Comparison of ENCODE assay signal across 9 cellular contexts in genomic region chr22:30291334-30291892, GRCh38. TPM values are rescaled to one million over a fixed set of nuclear protein-coding genes. Genes with fewer than 3 reads are reported as not detected.
DNase-seq lines count a peak whose midpoint lies in the region; ATAC-seq and TF ChIP-seq lines count a peak whose summit lies in the region.
"Had no signal": no experiment of that assay in that cellular context is flagged by ENCODE, and none has a peak within 500 bp of the region (broad histone marks: within the 10 kb centered on the region; RNA-seq: fewer than 3 reads in every experiment).

No MANE protein-coding gene starts in this region.

- ATAC-seq in activated B cell treated with CpG ODN at 0.5 μM for 24 hours (ENCODE audit: low read depth) (no peak), right lobe of liver (no peak), HG03354 (IDR thresholded peaks at IDR 0.05; ENCODE audit: poor library complexity, severe bottlenecking, unreplicated experiment) (no peak), GM19467 (IDR thresholded peaks at IDR 0.05; ENCODE audit: unreplicated experiment) (no peak)
- no peak for ATAC-seq in stimulated activated naive B cell treated with anti-CD40 and anti-IgM and Interleukin-4, amounts not matched to agents 10 μg/mL and 1 μg/mL and 100 μg/mL, for 72 hours (replicated peaks)

- CTCF ChIA-PET in activated B cell treated with CpG ODN at 0.5 μM for 24 hours (lab: Charles Lee) = interaction anchor here (1.2 to 7.8 kb wide), 3 partner anchors 12 to 183 kb away, joined by 3 to 275 read pairs (median 83); partner anchors contain the start of gene RNF215

- H3K27me3 Mint-ChIP-seq in HFFc6 (ENCODE audit: insufficient read depth) (peaks cover 5% of the 10 kb centered on the region), activated B cell treated with CpG ODN at 0.5 μM for 24 hours (no peaks in the 10 kb centered on the region)
- H3K27me3 Mint-ChIP-seq in stimulated activated naive B cell treated with anti-CD40 and anti-IgM and Interleukin-4, amounts not matched to agents 10 μg/mL and 1 μg/mL and 100 μg/mL, for 72 hours = no peaks in the 10 kb centered on the region

- H3K4me3 Mint-ChIP-seq in HFFc6 (no peak overlapping the region), activated B cell treated with CpG ODN at 0.5 μM for 24 hours (no peak overlapping the region)
- H3K4me3 Mint-ChIP-seq in stimulated activated naive B cell treated with anti-CD40 and anti-IgM and Interleukin-4, amounts not matched to agents 10 μg/mL and 1 μg/mL and 100 μg/mL, for 72 hours = no peak overlapping the region
- H3K4me3 Mint-ChIP-seq: activated T-helper 1 cell treated with anti-CD3 and anti-CD28 coated beads, Interleukin-12 subunit alpha, Interleukin-12 subunit beta, Interleukin-2, Interleukin-4 antibody, amounts not matched to agents 30 ng/mL and 10 ng/mL and 1 ng/mL, durations not matched to agents 14 hours and 24 hours and 36 hours had no signal

- H3K4me3 ChIP-seq in right lobe of liver (no peak overlapping the region), brain microvascular endothelial cell (ENCODE audit: low read depth, low read length) (no peak overlapping the region)

- peak overlapping the region; percentile 69 for H3K27ac Mint-ChIP-seq in HFFc6
- peak overlapping the region; percentile 66 for H3K27ac Mint-ChIP-seq in activated B cell treated with CpG ODN at 0.5 μM for 24 hours
- peak overlapping the region; percentile 76 for H3K27ac Mint-ChIP-seq in stimulated activated naive B cell treated with anti-CD40 and anti-IgM and Interleukin-4, amounts not matched to agents 10 μg/mL and 1 μg/mL and 100 μg/mL, for 72 hours

- H3K36me3 Mint-ChIP-seq in HFFc6 (ENCODE audit: low read depth) (peaks cover 10% of the 10 kb centered on the region; the same call in 1 of the 2 replicates), activated B cell treated with CpG ODN at 0.5 μM for 24 hours (ENCODE audit: low read depth) (peaks cover 36% of the 10 kb centered on the region)
- peaks cover 22 to 29% of the 10 kb centered on the region in 2 donors for H3K36me3 Mint-ChIP-seq in stimulated activated naive B cell treated with anti-CD40 and anti-IgM and Interleukin-4, amounts not matched to agents 10 μg/mL and 1 μg/mL and 100 μg/mL, for 72 hours

- peaks cover 0 to 39% (median 5%) of the 10 kb centered on the region in 4 donors for H3K36me3 ChIP-seq in right lobe of liver
- peaks cover 43% of the 10 kb centered on the region for H3K36me3 ChIP-seq in brain microvascular endothelial cell (replicated peaks)

- H3K4me1 Mint-ChIP-seq in HFFc6 (ENCODE audit: low read depth) (peaks cover 27% of the 10 kb centered on the region), activated B cell treated with CpG ODN at 0.5 μM for 24 hours (peaks cover 38% of the 10 kb centered on the region)
- peaks cover 24 to 55% of the 10 kb centered on the region in 2 donors for H3K4me1 Mint-ChIP-seq in stimulated activated naive B cell treated with anti-CD40 and anti-IgM and Interleukin-4, amounts not matched to agents 10 μg/mL and 1 μg/mL and 100 μg/mL, for 72 hours

- H3K27ac ChIP-seq in right lobe of liver = peak overlapping the region; percentile 39 to 75 (median 68)
- H3K27ac ChIP-seq in brain microvascular endothelial cell = no peak overlapping the region

- DNase-seq in HFFc6 (no peak), activated B cell treated with CpG ODN at 0.5 μM for 24 hours (no peak), right lobe of liver (no peak), brain microvascular endothelial cell (no peak)
- DNase-seq in stimulated activated naive B cell treated with anti-CD40 and anti-IgM and Interleukin-4, amounts not matched to agents 10 μg/mL and 1 μg/mL and 100 μg/mL, for 72 hours = no peak
- DNase-seq: T-helper 9 cell had no signal

- WGBS in right lobe of liver (ENCODE audit: insufficient coverage, low coverage, low lambda C conversion rate, missing lambda C conversion rate) = 31% methylated on average over 2 of the region's 9 CpGs

- TF ChIP-seq CTCF in HFFc6 (IDR thresholded peaks at IDR 0.05) = no peak
- no peak for TF ChIP-seq CTCF in activated B cell treated with CpG ODN at 0.5 μM for 24 hours (IDR thresholded peaks at IDR 0.05)
- no peak for TF ChIP-seq CTCF in right lobe of liver (IDR thresholded peaks at IDR 0.05)
- TF ChIP-seq CTCF in brain microvascular endothelial cell (IDR thresholded peaks at IDR 0.05; ENCODE audit: low read depth, low read length, missing control alignments) = no peak

- H3K9me3 ChIP-seq in right lobe of liver = no peaks in the 10 kb centered on the region

- in situ Hi-C loops in brain microvascular endothelial cell (cut with HindIII; ENCODE audit: low pct_ligation_motif_present, low sequenced_read_pairs) = no loop called here

- intact Hi-C loops in activated B cell treated with CpG ODN at 0.5 μM for 24 hours (cut with micrococcal nuclease) = no loop called here
- intact Hi-C loops in right lobe of liver (cut with DNase I) = no loop called here

- H3K27me3 ChIP-seq in right lobe of liver (no peaks in the 10 kb centered on the region), brain microvascular endothelial cell (replicated peaks) (no peaks in the 10 kb centered on the region)

- TF ChIP-seq POLR2A in right lobe of liver (IDR thresholded peaks at IDR 0.05) = no peak

- H3K9me3 Mint-ChIP-seq in HFFc6 = no peaks in the 10 kb centered on the region
- H3K9me3 Mint-ChIP-seq in activated B cell treated with CpG ODN at 0.5 μM for 24 hours = no peaks in the 10 kb centered on the region
- no peaks in the 10 kb centered on the region for H3K9me3 Mint-ChIP-seq in stimulated activated naive B cell treated with anti-CD40 and anti-IgM and Interleukin-4, amounts not matched to agents 10 μg/mL and 1 μg/mL and 100 μg/mL, for 72 hours
- H3K9me3 Mint-ChIP-seq: activated T-helper 1 cell treated with anti-CD3 and anti-CD28 coated beads, Interleukin-12 subunit alpha, Interleukin-12 subunit beta, Interleukin-2, Interleukin-4 antibody, amounts not matched to agents 30 ng/mL and 10 ng/mL and 1 ng/mL, durations not matched to agents 14 hours and 24 hours and 36 hours had no signal

- peaks cover 0 to 35% (median 19%) of the 10 kb centered on the region in 4 donors for H3K4me1 ChIP-seq in right lobe of liver

- POLR2A ChIA-PET in activated B cell treated with CpG ODN at 0.5 μM for 24 hours (lab: Charles Lee) = interaction anchor here (1.2 to 7.6 kb wide), 5 partner anchors 14 to 134 kb away, joined by 3 to 131 read pairs (median 68); partner anchors contain the start of genes CCDC157, MTFP1, SF3A1 and TBC1D10A

RNA-seq across cellular contexts. Expression of gene CASTOR1, which starts 2.1 kb away (rescaled TPM):
- total RNA-seq in HFFc6 (2021; fragmentation: NEBNext Ultra II Directional; extraction: Animal tissue kit (Norgen Biotek cat#: 25700)) = 1 to 10 TPM; 4.5 to 8.1 (median 5.7) TPM
- 2.4 and 3.5 TPM in 2 replicates for total RNA-seq in activated B cell treated with CpG ODN at 0.5 μM for 24 hours
- total RNA-seq in right lobe of liver = 1 to 10 TPM in 5 of 6 experiments, under 1 TPM in 1; 0.86 to 8.6 (median 4.0) TPM

RNA-seq across cellular contexts. Expression of gene OSM, which starts 24.8 kb away (rescaled TPM):
- total RNA-seq in HFFc6 (2021; fragmentation: NEBNext Ultra II Directional; extraction: Animal tissue kit (Norgen Biotek cat#: 25700)) = not detected
- total RNA-seq in activated B cell treated with CpG ODN at 0.5 μM for 24 hours (1.0 and 1.7 TPM in 2 replicates), right lobe of liver (under 1 TPM in 4 of 6 experiments, not detected in 2; 0.10 to 0.75 (median 0.19) TPM)

RNA-seq across cellular contexts. Expression of gene TBC1D10A, which starts 35.3 kb away (rescaled TPM):
- 10 to 100 TPM; 15.6 to 20.6 (median 16.7) TPM for total RNA-seq in HFFc6 (2021; fragmentation: NEBNext Ultra II Directional; extraction: Animal tissue kit (Norgen Biotek cat#: 25700))
- total RNA-seq in activated B cell treated with CpG ODN at 0.5 μM for 24 hours (20.1 and 20.4 TPM in 2 replicates), right lobe of liver (10 to 100 TPM in 3 of 6 experiments, 1 to 10 TPM in 3; 6.6 to 12.6 (median 10.0) TPM)

RNA-seq across cellular contexts. Expression of gene LIF, which starts 44.9 kb away (rescaled TPM):
- 1 to 10 TPM in 4 of 6 experiments, under 1 TPM in 2; 0.40 to 2.2 (median 1.1) TPM for total RNA-seq in HFFc6 (2021; fragmentation: NEBNext Ultra II Directional; extraction: Animal tissue kit (Norgen Biotek cat#: 25700))
- total RNA-seq in activated B cell treated with CpG ODN at 0.5 μM for 24 hours = 0.42 and 0.44 TPM in 2 replicates
- total RNA-seq in right lobe of liver = 1 to 10 TPM in 3 of 6 experiments, under 1 TPM in 1, not detected in 2; 0.15 to 2.0 (median 1.6) TPM
